In genomic region chr16:74606521-74607309, GRCh38 we compare ENCODE assay signal across 1 cellular context.
TF ChIP-seq lines count a peak whose summit lies in the region.

Gene GLG1, minus strand, starts transcription at chr16:74607114. Its CDS starts 20 bp downstream, at chr16:74607094.

TF ChIP-seq in K562, 482 proteins besides CTCF, POLR2A, EP300 and RAD21 (continued from another document and continues in another):
- TF ChIP-seq ARID4B (CRISPR knock-in tag; IDR thresholded peaks at IDR 0.05) (peak; percentile 83), YBX1 (IDR thresholded peaks at IDR 0.05) (no peak), FOXP1 (CRISPR knock-in tag; IDR thresholded peaks at IDR 0.05) (peak; percentile 91), ZNF174 (CRISPR knock-in tag; IDR thresholded peaks at IDR 0.05) (no peak), GTF2E2 (tag; IDR thresholded peaks at IDR 0.05) (peak; percentile 62; the same call in 1 of the 2 replicates), MCM7 (IDR thresholded peaks at IDR 0.05) (no peak), ESRRA (IDR thresholded peaks at IDR 0.05; ENCODE audit: borderline replicate concordance, low read depth) (peak; percentile 67; the same call in 1 of the 2 replicates), TAF7 (tag; IDR thresholded peaks at IDR 0.05) (peak; percentile 91), ZNF561 (CRISPR knock-in tag; conservative IDR thresholded peaks at IDR 0.05) (no peak), ZNF263 (CRISPR knock-in tag; IDR thresholded peaks at IDR 0.05; ENCODE audit: borderline replicate concordance) (no peak), MTA1 (IDR thresholded peaks at IDR 0.05; ENCODE audit: borderline replicate concordance) (no peak), ILF3 (IDR thresholded peaks at IDR 0.05; ENCODE audit: borderline replicate concordance) (no peak), GTF2F1 (IDR thresholded peaks at IDR 0.05; ENCODE audit: low read depth, low read length) (no peak), ZNF395 (CRISPR knock-in tag; IDR thresholded peaks at IDR 0.05) (no peak), NKRF (IDR thresholded peaks at IDR 0.05; ENCODE audit: borderline replicate concordance) (peak; percentile 62; the same call in 1 of the 2 replicates), SIN3A (IDR thresholded peaks at IDR 0.05; ENCODE audit: borderline replicate concordance in 2 of 2, control insufficient read depth in 1 of 2, low read depth in 2 of 2, low read length in 2 of 2) (peak in 1 of 2 experiments; percentile 68; a peak in 1 of 4 replicates), SP2 (IDR thresholded peaks at IDR 0.05; ENCODE audit: extremely low read depth, low read depth, low read length, poor library complexity, severe bottlenecking) (no peak), TSHZ1 (CRISPR knock-in tag; IDR thresholded peaks at IDR 0.05) (no peak), ZFPM2 (CRISPR knock-in tag; IDR thresholded peaks at IDR 0.05) (no peak), RBM25 (IDR thresholded peaks at IDR 0.05; ENCODE audit: low read depth, low read length, severe bottlenecking) (no peak), KLF1 (tag; IDR thresholded peaks at IDR 0.05) (peak; percentile 48; the same call in 1 of the 2 replicates), ZFP91 (CRISPR knock-in tag; IDR thresholded peaks at IDR 0.05) (no peak), ARID2 (IDR thresholded peaks at IDR 0.05) (no peak), CBFA2T3 (IDR thresholded peaks at IDR 0.05) (no peak; the same call in 1 of the 2 replicates), ETV5 (CRISPR knock-in tag; IDR thresholded peaks at IDR 0.05; ENCODE audit: low read depth) (no peak), SRSF7 (optimal IDR thresholded peaks at IDR 0.05; ENCODE audit: low read depth, low read length) (no peak), POLR2AphosphoS5 (IDR thresholded peaks at IDR 0.05; ENCODE audit: control insufficient read depth, insufficient read depth, low read depth, low read length) (peak; percentile 88), FOXO4 (CRISPR knock-in tag; IDR thresholded peaks at IDR 0.05) (no peak), PKNOX1 (IDR thresholded peaks at IDR 0.05) (no peak), SFPQ (IDR thresholded peaks at IDR 0.05; ENCODE audit: low read depth, low read length) (no peak), ZC3H4 (CRISPR knock-in tag; IDR thresholded peaks at IDR 0.05; ENCODE audit: borderline replicate concordance) (no peak), ZHX1 (conservative IDR thresholded peaks at IDR 0.05; ENCODE audit: low read length) (no peak), KAT7 (CRISPR knock-in tag; IDR thresholded peaks at IDR 0.05; ENCODE audit: borderline replicate concordance) (peak; percentile 94), MTF1 (CRISPR knock-in tag; IDR thresholded peaks at IDR 0.05; ENCODE audit: borderline replicate concordance) (no peak), HNRNPUL1 (IDR thresholded peaks at IDR 0.05; ENCODE audit: low read length) (no peak), L3MBTL2 (IDR thresholded peaks at IDR 0.05) (peak; percentile 84), NUFIP1 (IDR thresholded peaks at IDR 0.05; ENCODE audit: partially characterized antibody) (no peak), ZNF140 (CRISPR knock-in tag; IDR thresholded peaks at IDR 0.05) (no peak), SP1 (CRISPR knock-in tag; IDR thresholded peaks at IDR 0.05) (peak; percentile 89), KDM2B (CRISPR knock-in tag; IDR thresholded peaks at IDR 0.05) (peak; percentile 23; the same call in 1 of the 2 replicates)
